1 cellular context compared by ENCODE assay signal in genomic region chr20:37880726-37881591, GRCh38.
TF ChIP-seq lines count a peak whose summit lies in the region.

No MANE protein-coding gene starts in this region.

TF ChIP-seq in SK-N-SH, 30 proteins besides CTCF, POLR2A, EP300 and RAD21 (continued from another document):
- no peak for TF ChIP-seq IRF3 (IDR thresholded peaks at IDR 0.05; ENCODE audit: low read depth, low read length)
